Comparison of ENCODE assay signal across 8 cellular contexts in genomic region chrX:120790118-120790517, GRCh38.
DNase-seq lines count a peak whose midpoint lies in the region; ATAC-seq and TF ChIP-seq lines count a peak whose summit lies in the region.

No MANE protein-coding gene starts in this region.

- peak; percentile 81 for ATAC-seq in GM18861 (IDR thresholded peaks at IDR 0.05; ENCODE audit: unreplicated experiment)
- peak; percentile 76 for ATAC-seq in HG03175 (IDR thresholded peaks at IDR 0.05; ENCODE audit: unreplicated experiment)

- TF ChIP-seq CTCF in fibroblast of villous mesenchyme (IDR thresholded peaks at IDR 0.05; ENCODE audit: insufficient read depth, low read depth, low read length) (peak; percentile 73), osteocyte (IDR thresholded peaks at IDR 0.05) (peak; percentile 80)

- DNase-seq in COR-L47 (lab: John Stamatoyannopoulos, UW) (peak; percentile 39), NCI-H345 treated with DMSO at 0.1 percent for 48 hours (lab: John Stamatoyannopoulos, UW; ENCODE audit: unreplicated experiment) (peak; percentile 40), fibroblast of villous mesenchyme (ENCODE audit: low read depth) (peak; percentile 75), osteocyte (ENCODE audit: extremely low spot score, unreplicated experiment) (no peak), UCSD-AML1 (lab: John Stamatoyannopoulos, UW; ENCODE audit: unreplicated experiment) (no peak)
- peak; percentile 3 for DNase-seq in activated CD4-positive, alpha-beta T cell treated with anti-CD3 and anti-CD28 coated beads, Interleukin-2, amount 50 U/mL, for 1 hour

- H3K4me3 ChIP-seq in fibroblast of villous mesenchyme (ENCODE audit: low read depth, low read length), result no peak overlapping the region

- H3K36me3 Mint-ChIP-seq in osteocyte (ENCODE audit: unreplicated experiment), result no peaks in the 10 kb centered on the region

- no peak overlapping the region for H3K4me3 Mint-ChIP-seq in osteocyte (ENCODE audit: unreplicated experiment)

- no peak overlapping the region for H3K27ac Mint-ChIP-seq in osteocyte (ENCODE audit: unreplicated experiment)

- H3K4me1 Mint-ChIP-seq in osteocyte (ENCODE audit: unreplicated experiment), result peaks cover 14% of the 10 kb centered on the region

- H3K9me3 Mint-ChIP-seq in osteocyte (ENCODE audit: unreplicated experiment), result no peaks in the 10 kb centered on the region

- no peaks in the 10 kb centered on the region for H3K27me3 Mint-ChIP-seq in osteocyte (ENCODE audit: unreplicated experiment)

Comparison
In these comparisons a context has a peak if more than half of its experiments do, and no peak if none do; other contexts are left out.
1. DNase-seq: peak in COR-L47 (single experiment), NCI-H345 treated with DMSO at 0.1 percent for 48 hours (single experiment), activated CD4-positive, alpha-beta T cell treated with anti-CD3 and anti-CD28 coated beads, Interleukin-2, amount 50 U/mL, for 1 hour (single experiment) and fibroblast of villous mesenchyme (single experiment); none in osteocyte (single experiment) and UCSD-AML1 (single experiment).